Comparison of ENCODE assay signal across 8 cellular contexts in the genomic region with DNA sequence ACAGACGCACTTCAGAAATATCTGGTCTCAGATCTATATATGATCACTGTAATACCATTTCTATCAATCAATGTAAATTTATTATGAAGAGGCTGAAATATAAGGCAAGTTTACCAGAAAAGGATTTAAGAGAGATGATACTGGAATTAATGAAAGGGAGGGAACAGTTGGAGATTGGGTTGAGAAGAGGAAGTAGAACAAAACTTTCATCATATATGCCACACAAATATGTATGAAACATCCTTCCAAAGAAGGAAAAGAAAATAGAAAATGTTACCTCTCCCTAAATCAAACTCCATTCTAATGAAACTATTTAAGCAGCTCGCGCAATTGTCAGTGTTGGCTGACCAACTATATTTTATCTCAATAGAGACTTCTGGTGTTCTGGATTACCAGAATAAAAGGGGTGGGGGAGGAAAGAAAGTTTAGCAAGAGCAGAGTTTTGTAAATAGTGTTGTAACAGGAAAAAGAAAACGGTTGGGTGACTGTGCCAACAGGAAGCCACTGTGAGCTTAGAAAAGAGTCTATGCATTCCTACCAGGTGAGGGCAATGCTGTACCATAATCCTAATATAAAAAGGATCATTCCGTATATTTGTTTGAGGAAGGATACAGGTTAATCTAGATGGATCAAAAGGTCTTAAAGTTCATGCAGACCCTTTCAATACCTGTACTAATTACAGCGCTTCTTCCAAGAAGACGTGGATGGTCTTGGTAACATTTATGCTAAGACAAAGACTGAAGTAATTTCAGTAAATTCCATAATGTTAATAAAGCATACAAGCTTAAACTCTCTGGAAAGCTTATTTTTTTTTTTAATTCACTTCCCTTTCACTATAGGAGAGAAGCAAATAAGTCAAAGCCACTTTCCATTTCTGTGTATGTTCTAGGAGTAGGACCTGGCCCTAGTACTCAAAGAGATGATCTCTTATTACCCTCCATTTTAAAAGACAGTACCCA. TPM values are rescaled to one million over a fixed set of nuclear protein-coding genes. Genes with fewer than 3 reads are reported as not detected.
DNase-seq lines count a peak whose midpoint lies in the region; ATAC-seq and TF ChIP-seq lines count a peak whose summit lies in the region.

No MANE protein-coding gene starts in this region.

- H3K9me3 ChIP-seq in SJCRH30 (replicated peaks): peaks cover 22% of the 10 kb centered on the region
- peaks cover 16% of the 10 kb centered on the region for H3K9me3 ChIP-seq in mucosa of descending colon

- peaks cover 0 to 9% of the 10 kb centered on the region in 2 donors for H3K9me3 Mint-ChIP-seq in effector memory CD8-positive, alpha-beta T cell

- intact Hi-C loops in mucosa of descending colon (cut with DNase I, micrococcal nuclease): no loop called here

- peak overlapping the region; percentile 15 to 16 for H3K27ac Mint-ChIP-seq in effector memory CD8-positive, alpha-beta T cell

- H3K4me3 Mint-ChIP-seq in effector memory CD8-positive, alpha-beta T cell: no peak overlapping the region

- H3K4me1 ChIP-seq in SJCRH30: no peaks in the 10 kb centered on the region
- no peaks in the 10 kb centered on the region for H3K4me1 ChIP-seq in mucosa of descending colon (ENCODE audit: low read depth)

- peaks cover 0 to 6% of the 10 kb centered on the region in 2 donors for H3K4me1 Mint-ChIP-seq in effector memory CD8-positive, alpha-beta T cell (ENCODE audit: low read depth in 2 of 2)

- TF ChIP-seq CTCF in mucosa of descending colon (IDR thresholded peaks at IDR 0.05): peak; percentile 25

- H3K36me3 Mint-ChIP-seq in effector memory CD8-positive, alpha-beta T cell (ENCODE audit: insufficient read depth): peaks cover 41% of the 10 kb centered on the region

- no peaks in the 10 kb centered on the region for H3K27me3 ChIP-seq in SJCRH30

- no peak for ATAC-seq in effector memory CD8-positive, alpha-beta T cell (replicated peaks)
- ATAC-seq in mucosa of descending colon (peak; percentile 97), HG03439 (IDR thresholded peaks at IDR 0.05; ENCODE audit: unreplicated experiment) (no peak), GM18498 (IDR thresholded peaks at IDR 0.05; ENCODE audit: unreplicated experiment) (no peak)

- H3K4me3 ChIP-seq in SJCRH30 (no peak overlapping the region), mucosa of descending colon (no peak overlapping the region)

- no peaks in the 10 kb centered on the region for H3K27me3 Mint-ChIP-seq in effector memory CD8-positive, alpha-beta T cell

- DNase-seq in DMS53 (lab: John Stamatoyannopoulos, UW) (peak; percentile 82), HuH-7 (ENCODE audit: low spot score) (peak; percentile 43), SJCRH30 (peak; percentile 18 to 58), mucosa of descending colon (peak in 1 of 3 donors; percentile 87)
- DNase-seq in effector memory CD8-positive, alpha-beta T cell: no peak
- no peak for DNase-seq in activated CD4-positive, alpha-beta T cell treated with anti-CD3 and anti-CD28 coated beads for 4 hours

- H3K27ac ChIP-seq in SJCRH30: no peak overlapping the region

- peaks cover 30% of the 10 kb centered on the region for H3K36me3 ChIP-seq in SJCRH30
- H3K36me3 ChIP-seq in mucosa of descending colon (ENCODE audit: low read depth): no peaks in the 10 kb centered on the region

RNA-seq across cellular contexts. Expression of gene LLPH, which starts 14.5 kb away (rescaled TPM):
- total RNA-seq in SJCRH30 (2014; rRNA removed; shearing (Covaris generic)): 45.9 and 51.9 TPM in 2 replicates
- 10 to 100 TPM; 18.0 to 24.0 (median 20.8) TPM for total RNA-seq in mucosa of descending colon

RNA-seq across cellular contexts. Expression of gene TMBIM4, which starts 24.7 kb away (rescaled TPM):
- 66.8 and 75.5 TPM in 2 replicates for total RNA-seq in SJCRH30 (2014; rRNA removed; shearing (Covaris generic))
- total RNA-seq in mucosa of descending colon: 100 to 1,000 TPM; 117 to 178 (median 157) TPM

RNA-seq across cellular contexts. Expression of gene IRAK3, which starts 43.9 kb away (rescaled TPM):
- total RNA-seq in SJCRH30 (2014; rRNA removed; shearing (Covaris generic)): 49.8 and 57.3 TPM in 2 replicates
- total RNA-seq in mucosa of descending colon: 10 to 100 TPM in 1 of 3 donors, 1 to 10 TPM in 2; 2.7 to 11.1 (median 7.0) TPM

Comparison
In these comparisons a context has a peak if more than half of its experiments do, and no peak if none do; other contexts are left out.
1. DNase-seq: peak in DMS53 (single experiment), HuH-7 (single experiment) and SJCRH30 (2 of 2); none in effector memory CD8-positive, alpha-beta T cell (0 of 3) and activated CD4-positive, alpha-beta T cell treated with anti-CD3 and anti-CD28 coated beads for 4 hours (0 of 2).